Comparison of ENCODE assay signal across 1 cellular context in the genomic region with DNA sequence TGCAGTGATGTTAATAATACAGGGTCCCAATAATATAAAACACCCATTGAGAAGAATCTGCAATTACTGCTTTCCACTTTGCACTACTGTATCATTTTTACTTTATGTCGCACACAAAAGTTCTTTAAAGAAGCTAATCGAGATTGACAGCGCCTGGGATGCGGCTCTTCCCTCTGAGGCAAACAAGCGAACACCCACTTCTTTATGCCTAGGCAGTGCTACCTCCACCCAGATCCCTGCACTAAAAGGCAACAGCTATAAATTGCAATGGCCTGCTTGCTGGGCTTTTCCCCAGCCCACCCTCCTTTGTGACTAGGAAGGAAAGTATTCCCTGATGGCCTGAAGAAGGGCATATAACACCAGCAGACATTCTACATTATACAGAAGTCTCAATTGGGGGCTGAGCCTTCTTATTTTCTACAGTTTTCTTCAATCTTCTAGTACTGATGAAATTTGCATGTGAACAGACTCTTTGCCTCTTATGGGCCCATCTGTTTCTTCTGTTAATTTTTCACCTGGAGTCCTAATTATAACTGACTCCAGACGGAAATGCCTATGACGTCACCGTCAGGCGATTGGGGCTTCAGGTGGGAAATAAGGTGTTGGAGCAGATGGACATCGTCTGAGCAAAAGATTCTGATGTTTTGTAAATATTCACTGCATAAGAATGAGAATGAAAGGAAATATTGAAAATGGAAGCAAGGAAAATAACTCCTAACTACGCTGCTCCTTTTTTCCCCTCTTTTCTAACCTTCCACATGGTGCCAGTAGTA.
TF ChIP-seq lines count a peak whose summit lies in the region.

No MANE protein-coding gene starts in this region.

TF ChIP-seq in HepG2, 621 proteins besides CTCF, POLR2A, EP300 and RAD21 (continued from another document):
- TF ChIP-seq, protein P1, sequence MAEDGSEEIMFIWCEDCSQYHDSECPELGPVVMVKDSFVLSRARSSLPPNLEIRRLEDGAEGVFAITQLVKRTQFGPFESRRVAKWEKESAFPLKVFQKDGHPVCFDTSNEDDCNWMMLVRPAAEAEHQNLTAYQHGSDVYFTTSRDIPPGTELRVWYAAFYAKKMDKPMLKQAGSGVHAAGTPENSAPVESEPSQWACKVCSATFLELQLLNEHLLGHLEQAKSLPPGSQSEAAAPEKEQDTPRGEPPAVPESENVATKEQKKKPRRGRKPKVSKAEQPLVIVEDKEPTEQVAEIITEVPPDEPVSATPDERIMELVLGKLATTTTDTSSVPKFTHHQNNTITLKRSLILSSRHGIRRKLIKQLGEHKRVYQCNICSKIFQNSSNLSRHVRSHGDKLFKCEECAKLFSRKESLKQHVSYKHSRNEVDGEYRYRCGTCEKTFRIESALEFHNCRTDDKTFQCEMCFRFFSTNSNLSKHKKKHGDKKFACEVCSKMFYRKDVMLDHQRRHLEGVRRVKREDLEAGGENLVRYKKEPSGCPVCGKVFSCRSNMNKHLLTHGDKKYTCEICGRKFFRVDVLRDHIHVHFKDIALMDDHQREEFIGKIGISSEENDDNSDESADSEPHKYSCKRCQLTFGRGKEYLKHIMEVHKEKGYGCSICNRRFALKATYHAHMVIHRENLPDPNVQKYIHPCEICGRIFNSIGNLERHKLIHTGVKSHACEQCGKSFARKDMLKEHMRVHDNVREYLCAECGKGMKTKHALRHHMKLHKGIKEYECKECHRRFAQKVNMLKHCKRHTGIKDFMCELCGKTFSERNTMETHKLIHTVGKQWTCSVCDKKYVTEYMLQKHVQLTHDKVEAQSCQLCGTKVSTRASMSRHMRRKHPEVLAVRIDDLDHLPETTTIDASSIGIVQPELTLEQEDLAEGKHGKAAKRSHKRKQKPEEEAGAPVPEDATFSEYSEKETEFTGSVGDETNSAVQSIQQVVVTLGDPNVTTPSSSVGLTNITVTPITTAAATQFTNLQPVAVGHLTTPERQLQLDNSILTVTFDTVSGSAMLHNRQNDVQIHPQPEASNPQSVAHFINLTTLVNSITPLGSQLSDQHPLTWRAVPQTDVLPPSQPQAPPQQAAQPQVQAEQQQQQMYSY (CRISPR knock-in tag; IDR thresholded peaks at IDR 0.05) = no peak
- TF ChIP-seq ZSCAN31 (CRISPR knock-in tag; IDR thresholded peaks at IDR 0.05; ENCODE audit: low read depth) = no peak
- TF ChIP-seq CREB1 (IDR thresholded peaks at IDR 0.05) = peak; percentile 94
- no peak for TF ChIP-seq CREB1 (CRISPR knock-in tag; IDR thresholded peaks at IDR 0.05)
- no peak for TF ChIP-seq GABPB1 (CRISPR knock-in tag; IDR thresholded peaks at IDR 0.05)
- TF ChIP-seq NFE2 (CRISPR knock-in tag; IDR thresholded peaks at IDR 0.05) = no peak
- no peak for TF ChIP-seq ZNF496 (CRISPR knock-in tag; IDR thresholded peaks at IDR 0.05; ENCODE audit: insufficient replicate concordance)
- peak; percentile 96 for TF ChIP-seq ATF7 (IDR thresholded peaks at IDR 0.05)
- TF ChIP-seq ATF7 (CRISPR knock-in tag; IDR thresholded peaks at IDR 0.05) = no peak
- TF ChIP-seq, protein P2, sequence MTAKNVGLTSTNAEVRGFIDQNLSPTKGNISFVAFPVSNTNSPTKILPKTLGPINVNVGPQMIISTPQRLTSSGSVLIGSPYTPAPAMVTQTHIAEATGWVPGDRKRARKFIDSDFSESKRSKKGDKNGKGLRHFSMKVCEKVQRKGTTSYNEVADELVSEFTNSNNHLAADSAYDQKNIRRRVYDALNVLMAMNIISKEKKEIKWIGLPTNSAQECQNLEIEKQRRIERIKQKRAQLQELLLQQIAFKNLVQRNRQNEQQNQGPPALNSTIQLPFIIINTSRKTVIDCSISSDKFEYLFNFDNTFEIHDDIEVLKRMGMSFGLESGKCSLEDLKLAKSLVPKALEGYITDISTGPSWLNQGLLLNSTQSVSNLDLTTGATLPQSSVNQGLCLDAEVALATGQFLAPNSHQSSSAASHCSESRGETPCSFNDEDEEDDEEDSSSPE (CRISPR knock-in tag; IDR thresholded peaks at IDR 0.05) = no peak
- no peak for TF ChIP-seq ZNF382 (CRISPR knock-in tag; IDR thresholded peaks at IDR 0.05; ENCODE audit: borderline replicate concordance)
- no peak for TF ChIP-seq SRF (IDR thresholded peaks at IDR 0.05; ENCODE audit: low read depth, low read length)
- TF ChIP-seq AGO1 (IDR thresholded peaks at IDR 0.05; ENCODE audit: low read depth, low read length, poor library complexity, severe bottlenecking) = no peak
- no peak for TF ChIP-seq NCOA2 (CRISPR knock-in tag; IDR thresholded peaks at IDR 0.05)
- TF ChIP-seq TAF1 (CRISPR knock-in tag; IDR thresholded peaks at IDR 0.05) = no peak
- no peak for TF ChIP-seq MIER2 (CRISPR knock-in tag; IDR thresholded peaks at IDR 0.05)
